1 cellular context compared by ENCODE assay signal in genomic region chr1:211920141-211920572, GRCh38.
A peak's percentile ranks its signal among the peaks of the same experiment; 100 is the strongest.
TF ChIP-seq lines count a peak whose summit lies in the region.

No MANE protein-coding gene starts in this region.

TF ChIP-seq in A549, 52 proteins besides CTCF, POLR2A, EP300 and RAD21 (continued from another document):
- TF ChIP-seq JUN (IDR thresholded peaks at IDR 0.05) (peak; percentile 67 to 85; a peak in 4 of 5 replicates), HDAC2 (IDR thresholded peaks at IDR 0.05) (no peak), PHF8 (IDR thresholded peaks at IDR 0.05; ENCODE audit: borderline replicate concordance, low read depth) (no peak), BCL3 (IDR thresholded peaks at IDR 0.05) (no peak), RARB (CRISPR knock-in tag; IDR thresholded peaks at IDR 0.05) (no peak), HOXB5 (CRISPR knock-in tag; IDR thresholded peaks at IDR 0.05) (0 out of 2 replicates have a peak, but pooled peaks have one; percentile 8), HOXA7 (CRISPR knock-in tag; IDR thresholded peaks at IDR 0.05) (no peak), ZNF302 (CRISPR knock-in tag; IDR thresholded peaks at IDR 0.05) (no peak), USF2 (IDR thresholded peaks at IDR 0.05) (no peak), CBX8 (IDR thresholded peaks at IDR 0.05) (no peak), SREBF2 (IDR thresholded peaks at IDR 0.05) (no peak), HMGXB4 (CRISPR knock-in tag; IDR thresholded peaks at IDR 0.05; ENCODE audit: borderline replicate concordance) (no peak)
